ENCODE assay signal across 8 cellular contexts in genomic region chr14:95098984-95099599, GRCh38. TPM values are rescaled to one million over a fixed set of nuclear protein-coding genes. Genes with fewer than 3 reads are reported as not detected.
DNase-seq lines count a peak whose midpoint lies in the region; ATAC-seq and TF ChIP-seq lines count a peak whose summit lies in the region.

No MANE protein-coding gene starts in this region.

- H2AFZ ChIP-seq in osteoblast (ENCODE audit: low read length) = no peak overlapping the region

- peak; percentile 17 for DNase-seq in AG04449 (ENCODE audit: low read depth, low spot score)
- DNase-seq in NCI-H226 = peak; percentile 13
- peak; percentile 8 to 31 for DNase-seq in activated CD4-positive, alpha-beta T cell treated with anti-CD3 and anti-CD28 coated beads, Interleukin-2, amount 50 U/mL, for 48 hours
- peak; percentile 76 for DNase-seq in fibroblast of villous mesenchyme (ENCODE audit: low read depth)
- DNase-seq in osteoblast (ENCODE audit: insufficient read length, low spot score, missing footprints) = peak; percentile 58
- DNase-seq in effector CD4-positive, alpha-beta T cell = no peak

- no peaks in the 10 kb centered on the region for H3K27me3 ChIP-seq in osteoblast (ENCODE audit: insufficient read depth, low read length)

- peaks cover 28% of the 10 kb centered on the region for H3K79me2 ChIP-seq in osteoblast (ENCODE audit: insufficient read depth, low read length)

- no peak overlapping the region for H3K27ac ChIP-seq in osteoblast (ENCODE audit: low read depth, low read length)

- POLR2A ChIA-PET in AG04449 (lab: Yijun Ruan, JAX) = no interaction called here

- CTCF ChIA-PET in AG04449 (lab: Yijun Ruan, JAX) = interaction anchor here (0.7 to 4.5 kb wide), 9 partner anchors 9 to 409 kb away, joined by 3 to 58 read pairs (median 3); no protein-coding TSS in a partner anchor

- H4K20me1 ChIP-seq in osteoblast (ENCODE audit: insufficient read depth, low read length) = peaks cover 5% of the 10 kb centered on the region

- no peak for ATAC-seq in GM18519 (IDR thresholded peaks at IDR 0.05; ENCODE audit: low FRiP score, unreplicated experiment)

- no peaks in the 10 kb centered on the region for H3K9me3 ChIP-seq in osteoblast (ENCODE audit: low read depth, low read length)

- H3K36me3 ChIP-seq in osteoblast (ENCODE audit: insufficient read depth, low read length) = peaks cover 44% of the 10 kb centered on the region

- H3K4me2 ChIP-seq in osteoblast (ENCODE audit: insufficient read depth, low read length) = no peak overlapping the region

- TF ChIP-seq CTCF in AG04449 (IDR thresholded peaks at IDR 0.05; ENCODE audit: insufficient read depth, low read length, missing control alignments) (peak; percentile 79), GM12872 (IDR thresholded peaks at IDR 0.05; ENCODE audit: insufficient read depth, low read depth, low read length) (peak; percentile 56), fibroblast of villous mesenchyme (IDR thresholded peaks at IDR 0.05; ENCODE audit: insufficient read depth, low read depth, low read length) (peak; percentile 83), osteoblast (IDR thresholded peaks at IDR 0.05; ENCODE audit: extremely low read depth, low read depth, low read length) (peak; percentile 89)

- peaks cover 9% of the 10 kb centered on the region for H3K4me1 ChIP-seq in osteoblast (ENCODE audit: insufficient read depth, low read length)

- no peak overlapping the region for H3K4me3 ChIP-seq in AG04449 (ENCODE audit: low read depth, low read length)
- H3K4me3 ChIP-seq in fibroblast of villous mesenchyme (ENCODE audit: low read depth, low read length) = no peak overlapping the region
- no peak overlapping the region for H3K4me3 ChIP-seq in osteoblast (ENCODE audit: insufficient read depth, low read length)

RNA-seq across cellular contexts. Expression of gene DICER1, which starts 58.2 kb away (rescaled TPM):
- 52.8 and 61.3 TPM in 2 replicates for total RNA-seq in fibroblast of villous mesenchyme
- total RNA-seq in osteoblast = 53.6 and 55.7 TPM in 2 replicates
